ENCODE assay signal across 26 cellular contexts in genomic region chr3:29871087-29871486, GRCh38.
DNase-seq lines count a peak whose midpoint lies in the region; ATAC-seq, FAIRE-seq and TF ChIP-seq lines count a peak whose summit lies in the region.
"Had no signal": no experiment of that assay in that cellular context is flagged by ENCODE, and none has a peak within 500 bp of the region (broad histone marks: within the 10 kb centered on the region; RNA-seq: fewer than 3 reads in every experiment).

No MANE protein-coding gene starts in this region.

- H4K91ac ChIP-seq in trophoblast cell (ENCODE audit: low read depth, low read length): no peak overlapping the region

- H2BK5ac ChIP-seq in mesendoderm (ENCODE audit: low read length): no peak overlapping the region
- no peak overlapping the region for H2BK5ac ChIP-seq in trophoblast cell (ENCODE audit: low read depth, low read length, poor library complexity)

- H3K56ac ChIP-seq in mesendoderm (ENCODE audit: low read length): no peak overlapping the region

- H3K4me1 ChIP-seq in Loucy (ENCODE audit: insufficient read depth, low read length, poor library complexity, severe bottlenecking): no peaks in the 10 kb centered on the region
- H3K4me1 ChIP-seq in astrocyte (ENCODE audit: insufficient read depth, low read length): no peaks in the 10 kb centered on the region
- H3K4me1 ChIP-seq in mesendoderm (ENCODE audit: control insufficient read depth, low read depth, low read length): peaks cover 2% of the 10 kb centered on the region
- no peaks in the 10 kb centered on the region for H3K4me1 ChIP-seq in trophoblast cell (ENCODE audit: control insufficient read depth in 1 of 2, insufficient read depth in 2 of 2, low read length in 2 of 2)
- no peaks in the 10 kb centered on the region for H3K4me1 ChIP-seq in upper lobe of right lung
- H3K4me1 ChIP-seq: pancreas had no signal

- H3K27ac Mint-ChIP-seq in astrocyte (ENCODE audit: unreplicated experiment): peak overlapping the region; percentile 19
- H3K27ac Mint-ChIP-seq: activated naive CD4-positive, alpha-beta T cell treated with anti-CD3 and anti-CD28 coated beads, Interleukin-2, amount 10 ng/mL, durations not matched to agents 7 days and 5 days; naive thymus-derived CD8-positive, alpha-beta T cell; stimulated activated naive B cell treated with anti-CD40 and anti-IgM and Interleukin-4, amounts not matched to agents 10 μg/mL and 1 μg/mL and 100 μg/mL, for 72 hours; T-helper 2 cell treated with Interferon-gamma antibody and Interleukin-4, amounts not matched to agents 5 μg/mL and 100 μg/mL, for 36 hours had no signal

- H3K18ac ChIP-seq in mesendoderm (ENCODE audit: low read length) (no peak overlapping the region), trophoblast cell (ENCODE audit: low read length) (no peak overlapping the region)

- H3K27me3 ChIP-seq in Loucy (ENCODE audit: insufficient read depth, low read length, poor library complexity, severe bottlenecking) (no peaks in the 10 kb centered on the region), astrocyte (ENCODE audit: insufficient read depth, low read length) (no peaks in the 10 kb centered on the region), mesendoderm (ENCODE audit: insufficient read depth, low read length, poor library complexity) (no peaks in the 10 kb centered on the region), trophoblast cell (ENCODE audit: insufficient read depth, low read length) (no peaks in the 10 kb centered on the region), upper lobe of right lung (no peaks in the 10 kb centered on the region)
- H3K27me3 ChIP-seq: pancreas had no signal

- no peak overlapping the region for H3K4me3 Mint-ChIP-seq in astrocyte (ENCODE audit: unreplicated experiment)
- H3K4me3 Mint-ChIP-seq: activated naive CD4-positive, alpha-beta T cell treated with anti-CD3 and anti-CD28 coated beads, Interleukin-2, amount 10 ng/mL, durations not matched to agents 7 days and 5 days; activated T-cell treated with anti-CD3 and anti-CD28 coated beads, Interleukin-2, amount 50 U/mL, for 4 hours; naive thymus-derived CD8-positive, alpha-beta T cell; stimulated activated naive B cell treated with anti-CD40 and anti-IgM and Interleukin-4, amounts not matched to agents 10 μg/mL and 1 μg/mL and 100 μg/mL, for 72 hours; T-helper 2 cell treated with Interferon-gamma antibody and Interleukin-4, amounts not matched to agents 5 μg/mL and 100 μg/mL, for 36 hours had no signal

- FAIRE-seq in G401.6 (lab: Jason Lieb, UNC) (peak; percentile 25), astrocyte (lab: Jason Lieb, UNC) (no peak)
- FAIRE-seq: pancreas had no signal

- no peak overlapping the region for H3K27ac ChIP-seq in astrocyte (ENCODE audit: low read depth, low read length)
- no peak overlapping the region for H3K27ac ChIP-seq in mesendoderm (ENCODE audit: low read depth, low read length)
- H3K27ac ChIP-seq in trophoblast cell (ENCODE audit: low read depth, low read length): no peak overlapping the region
- no peak overlapping the region for H3K27ac ChIP-seq in upper lobe of right lung
- H3K27ac ChIP-seq: pancreas, SK-N-MC, thoracic aorta had no signal

- no peaks in the 10 kb centered on the region for H3K9me2 ChIP-seq in Loucy (replicated peaks; ENCODE audit: low read depth, low read length)

- H3K4me3 ChIP-seq in Loucy (ENCODE audit: low read length, poor library complexity, severe bottlenecking): no peak overlapping the region
- H3K4me3 ChIP-seq in astrocyte (ENCODE audit: insufficient read depth, low read depth, low read length): no peak overlapping the region
- H3K4me3 ChIP-seq in mesendoderm (ENCODE audit: low read length): no peak overlapping the region
- H3K4me3 ChIP-seq in trophoblast cell (ENCODE audit: low read depth, low read length): no peak overlapping the region
- no peak overlapping the region for H3K4me3 ChIP-seq in upper lobe of right lung
- H3K4me3 ChIP-seq: pancreas, SK-N-MC, thoracic aorta had no signal

- no peaks in the 10 kb centered on the region for H3K79me1 ChIP-seq in mesendoderm (ENCODE audit: low read length)
- H3K79me1 ChIP-seq in trophoblast cell (ENCODE audit: low read length): no peaks in the 10 kb centered on the region

- H3F3A ChIP-seq in Loucy (ENCODE audit: low read depth): no peaks in the 10 kb centered on the region

- H3K14ac ChIP-seq in trophoblast cell (ENCODE audit: low read length): no peak overlapping the region

- H3K36me3 ChIP-seq in Loucy (ENCODE audit: insufficient read depth, low read length) (no peaks in the 10 kb centered on the region), astrocyte (ENCODE audit: insufficient read depth, low read length) (no peaks in the 10 kb centered on the region), mesendoderm (ENCODE audit: control insufficient read depth, insufficient read depth, low read length) (no peaks in the 10 kb centered on the region), trophoblast cell (ENCODE audit: control insufficient read depth in 1 of 2, insufficient read depth in 2 of 2, low read length in 2 of 2) (no peaks in the 10 kb centered on the region), upper lobe of right lung (no peaks in the 10 kb centered on the region)
- H3K36me3 ChIP-seq: pancreas, thoracic aorta had no signal

- WGBS in mesendoderm (ENCODE audit: extremely low coverage, insufficient coverage, low lambda C conversion rate): no CpG with 5 or more reads among the region's 1 CpG
- WGBS in trophoblast cell (ENCODE audit: extremely low coverage, insufficient coverage, insufficient read length): no CpG with 5 or more reads among the region's 1 CpG

- no peak overlapping the region for H2BK120ac ChIP-seq in mesendoderm (ENCODE audit: low read depth, low read length)
- no peak overlapping the region for H2BK120ac ChIP-seq in trophoblast cell (ENCODE audit: insufficient read depth, low read length, poor library complexity)

- no peaks in the 10 kb centered on the region for H4K20me1 ChIP-seq in Loucy (ENCODE audit: insufficient read depth, low read length, poor library complexity, severe bottlenecking)
- no peaks in the 10 kb centered on the region for H4K20me1 ChIP-seq in astrocyte (ENCODE audit: insufficient read depth, low read length)

- no peak overlapping the region for H3K4me2 ChIP-seq in Loucy (ENCODE audit: low read depth, low read length, poor library complexity, severe bottlenecking)
- no peak overlapping the region for H3K4me2 ChIP-seq in astrocyte (ENCODE audit: low read length)
- H3K4me2 ChIP-seq in mesendoderm (ENCODE audit: low read length): no peak overlapping the region
- no peak overlapping the region for H3K4me2 ChIP-seq in trophoblast cell (ENCODE audit: low read length)

- no peak overlapping the region for H2BK12ac ChIP-seq in trophoblast cell (ENCODE audit: low read length)

- H3K36me3 Mint-ChIP-seq in astrocyte (ENCODE audit: low read depth, unreplicated experiment): no peaks in the 10 kb centered on the region
- H3K36me3 Mint-ChIP-seq: activated naive CD4-positive, alpha-beta T cell treated with anti-CD3 and anti-CD28 coated beads, Interleukin-2, amount 10 ng/mL, durations not matched to agents 7 days and 5 days; naive thymus-derived CD8-positive, alpha-beta T cell; stimulated activated naive B cell treated with anti-CD40 and anti-IgM and Interleukin-4, amounts not matched to agents 10 μg/mL and 1 μg/mL and 100 μg/mL, for 72 hours had no signal

- DNase-seq in astrocyte (ENCODE audit: low read depth) (no peak), mesendoderm (peak; percentile 36), trophoblast cell (no peak), middle frontal gyrus (ENCODE audit: extremely low spot score, low spot score) (no peak), upper lobe of right lung (no peak)
- DNase-seq: activated CD8-positive, alpha-beta memory T cell treated with anti-CD3 and anti-CD28 coated beads for 24 hours; activated naive CD4-positive, alpha-beta T cell treated with anti-CD3 and anti-CD28 coated beads, Interleukin-2, amount 10 ng/mL, durations not matched to agents 7 days and 5 days; activated T-cell treated with anti-CD3 and anti-CD28 coated beads, Interleukin-2, amount 50 U/mL, for 4 hours; aorta; cerebellar nuclear complex; DND-41; effector memory CD4-positive, alpha-beta T cell; glutamatergic neuron; left colon; mesenchymal stem cell; naive thymus-derived CD8-positive, alpha-beta T cell; NCI-H526 treated with DMSO at 0.1 percent for 48 hours; pancreas; stimulated activated naive B cell treated with anti-CD40 and anti-IgM and Interleukin-4, amounts not matched to agents 10 μg/mL and 1 μg/mL and 100 μg/mL, for 72 hours had no signal

- H3K9ac ChIP-seq in Loucy (ENCODE audit: low read depth, low read length, poor library complexity, severe bottlenecking) (no peak overlapping the region), astrocyte (ENCODE audit: low read length) (no peak overlapping the region), mesendoderm (ENCODE audit: low read length) (no peak overlapping the region), trophoblast cell (ENCODE audit: low read length) (no peak overlapping the region)

- peaks cover 5% of the 10 kb centered on the region for H3K9me3 Mint-ChIP-seq in astrocyte (ENCODE audit: unreplicated experiment)
- H3K9me3 Mint-ChIP-seq: activated naive CD4-positive, alpha-beta T cell treated with anti-CD3 and anti-CD28 coated beads, Interleukin-2, amount 10 ng/mL, durations not matched to agents 7 days and 5 days; activated T-cell treated with anti-CD3 and anti-CD28 coated beads, Interleukin-2, amount 50 U/mL, for 4 hours; T-helper 2 cell treated with Interferon-gamma antibody and Interleukin-4, amounts not matched to agents 5 μg/mL and 100 μg/mL, for 36 hours had no signal

- H3K23ac ChIP-seq in mesendoderm (ENCODE audit: low read length) (no peak overlapping the region), trophoblast cell (ENCODE audit: low read length) (no peak overlapping the region)

- H4K8ac ChIP-seq in mesendoderm (ENCODE audit: low read depth, low read length) (no peak overlapping the region), trophoblast cell (ENCODE audit: low read depth, low read length) (no peak overlapping the region)

- H3K4me1 Mint-ChIP-seq in astrocyte (ENCODE audit: low read depth, unreplicated experiment): peaks cover 3% of the 10 kb centered on the region
- H3K4me1 Mint-ChIP-seq: activated naive CD4-positive, alpha-beta T cell treated with anti-CD3 and anti-CD28 coated beads, Interleukin-2, amount 10 ng/mL, durations not matched to agents 7 days and 5 days; naive thymus-derived CD8-positive, alpha-beta T cell; stimulated activated naive B cell treated with anti-CD40 and anti-IgM and Interleukin-4, amounts not matched to agents 10 μg/mL and 1 μg/mL and 100 μg/mL, for 72 hours had no signal

- H2BK15ac ChIP-seq in mesendoderm (replicated peaks; ENCODE audit: low read depth): no peak overlapping the region

- H2AFZ ChIP-seq in Loucy (ENCODE audit: low read length) (no peak overlapping the region), astrocyte (ENCODE audit: low read depth, low read length) (no peak overlapping the region), trophoblast cell (ENCODE audit: insufficient read depth, low read length, poor library complexity) (no peak overlapping the region)

- H3K4ac ChIP-seq in mesendoderm (ENCODE audit: low read depth, low read length): no peak overlapping the region
- no peak overlapping the region for H3K4ac ChIP-seq in trophoblast cell (ENCODE audit: low read depth, low read length)

- no peak overlapping the region for H4K12ac ChIP-seq in trophoblast cell (ENCODE audit: low read depth, low read length)

- no peaks in the 10 kb centered on the region for H3K27me3 Mint-ChIP-seq in astrocyte (ENCODE audit: low read depth, unreplicated experiment)
- H3K27me3 Mint-ChIP-seq: activated naive CD4-positive, alpha-beta T cell treated with anti-CD3 and anti-CD28 coated beads, Interleukin-2, amount 10 ng/mL, durations not matched to agents 7 days and 5 days had no signal

- ATAC-seq in upper lobe of right lung: no peak
- no peak for ATAC-seq in GM19023 (IDR thresholded peaks at IDR 0.05; ENCODE audit: unreplicated experiment)
- ATAC-seq: activated T-cell treated with anti-CD3 and anti-CD28 coated beads, Interleukin-2, amount 50 U/mL, for 4 hours; left colon; naive thymus-derived CD8-positive, alpha-beta T cell; pancreas; sciatic nerve; stimulated activated naive B cell treated with anti-CD40 and anti-IgM and Interleukin-4, amounts not matched to agents 10 μg/mL and 1 μg/mL and 100 μg/mL, for 72 hours had no signal

- TF ChIP-seq CTCF in Loucy (conservative IDR thresholded peaks at IDR 0.05; ENCODE audit: low read length) (peak; percentile 27), astrocyte (IDR thresholded peaks at IDR 0.05; ENCODE audit: insufficient read depth, low read depth, low read length) (no peak), upper lobe of right lung (IDR thresholded peaks at IDR 0.05) (no peak)

- H3K79me2 ChIP-seq in Loucy (ENCODE audit: insufficient read depth, low read length) (no peaks in the 10 kb centered on the region), astrocyte (ENCODE audit: insufficient read depth, low read length) (no peaks in the 10 kb centered on the region), mesendoderm (ENCODE audit: control insufficient read depth, insufficient read depth, low read length) (no peaks in the 10 kb centered on the region), trophoblast cell (ENCODE audit: control insufficient read depth, insufficient read depth, low read length, poor library complexity) (no peaks in the 10 kb centered on the region)

- intact Hi-C loops in upper lobe of right lung (cut with DNase I): no loop called here

- H3K9me3 ChIP-seq in Loucy (ENCODE audit: insufficient read depth, low read depth, low read length) (no peaks in the 10 kb centered on the region), astrocyte (ENCODE audit: insufficient read depth, low read depth, low read length) (no peaks in the 10 kb centered on the region), trophoblast cell (ENCODE audit: insufficient read depth, low read depth, low read length) (no peaks in the 10 kb centered on the region), upper lobe of right lung (no peaks in the 10 kb centered on the region)
- H3K9me3 ChIP-seq: pancreas, thoracic aorta had no signal

- H2AK5ac ChIP-seq in mesendoderm (ENCODE audit: low read length) (no peak overlapping the region), trophoblast cell (ENCODE audit: low read length) (no peak overlapping the region)

- no peak overlapping the region for H4K5ac ChIP-seq in mesendoderm (ENCODE audit: low read length)
